26 cellular contexts compared by ENCODE assay signal in the genomic region with DNA sequence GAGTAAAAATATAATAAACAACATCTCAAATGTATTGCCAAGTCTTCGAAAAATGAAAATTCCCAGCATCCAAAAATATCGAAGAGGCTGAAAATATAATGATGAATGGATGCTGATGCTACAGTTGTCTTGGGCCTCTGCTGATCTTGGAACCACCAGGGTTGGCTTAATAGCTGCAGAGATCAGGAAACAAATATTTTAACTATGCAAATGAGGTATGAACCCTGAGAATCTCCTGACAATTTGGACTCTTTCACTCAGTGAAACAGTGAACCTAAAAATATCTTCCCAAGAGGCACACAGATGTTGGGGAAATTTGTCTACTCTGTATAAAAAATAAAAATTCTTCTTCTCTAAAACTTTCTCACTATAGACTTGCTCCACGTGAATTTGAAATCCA.
DNase-seq lines count a peak whose midpoint lies in the region; ATAC-seq and TF ChIP-seq lines count a peak whose summit lies in the region.
"Had no signal": no experiment of that assay in that cellular context is flagged by ENCODE, and none has a peak within 500 bp of the region (broad histone marks: within the 10 kb centered on the region; RNA-seq: fewer than 3 reads in every experiment).

No MANE protein-coding gene starts in this region.

- H3K27me3 ChIP-seq in SK-N-SH (ENCODE audit: insufficient read depth): no peaks in the 10 kb centered on the region

- peaks cover 12% of the 10 kb centered on the region; the same call in 1 of the 2 replicates for H3K9me3 ChIP-seq in SK-N-SH

- H3K9me2 ChIP-seq in SK-N-SH: no peaks in the 10 kb centered on the region

- TF ChIP-seq RAD21 in SK-N-SH (IDR thresholded peaks at IDR 0.05; ENCODE audit: low read length): no peak

- WGBS in SK-N-SH (ENCODE audit: low lambda C conversion rate): 77% methylated on average over 3 of the region's 3 CpGs

- H3K4me3 Mint-ChIP-seq in nephron: no peak overlapping the region
- H3K4me3 Mint-ChIP-seq: CD4-positive, alpha-beta memory T cell had no signal

- H3K36me3 ChIP-seq in SK-N-SH (replicated peaks in 1 of 2; ENCODE audit: control insufficient read depth in 1 of 2, insufficient read depth in 2 of 2, low read length in 1 of 2): no peaks in the 10 kb centered on the region

- no peak overlapping the region for H3K4me2 ChIP-seq in SK-N-SH

- no peaks in the 10 kb centered on the region for H3F3A ChIP-seq in SK-N-SH (replicated peaks; ENCODE audit: insufficient read depth)

- no peak for TF ChIP-seq EP300 in SK-N-SH (IDR thresholded peaks at IDR 0.05; ENCODE audit: borderline replicate concordance in 1 of 2, low read depth in 1 of 2, low read length in 1 of 2)

- TF ChIP-seq CTCF in SK-N-SH (IDR thresholded peaks at IDR 0.05): no peak
- TF ChIP-seq CTCF in nephron (IDR thresholded peaks at IDR 0.05; ENCODE audit: unreplicated experiment in 3 of 3): no peak

- H3K4me1 Mint-ChIP-seq in nephron: peaks cover 4% of the 10 kb centered on the region
- H3K4me1 Mint-ChIP-seq: CD4-positive, alpha-beta memory T cell had no signal

- H2AFZ ChIP-seq in SK-N-SH (ENCODE audit: low read depth): peak overlapping the region; percentile 45; the same call in 1 of the 2 replicates

- no peak overlapping the region for H3K9ac ChIP-seq in SK-N-SH

- DNase-seq in AG08395 (ENCODE audit: low spot score): peak; percentile 27
- peak; percentile 51 for DNase-seq in GM04503 (ENCODE audit: low read depth)
- no peak for DNase-seq in SK-N-SH
- no peak for DNase-seq in AML-193 (lab: John Stamatoyannopoulos, UW)
- DNase-seq: ACHN; C1 segment of cervical spinal cord; CD4-positive, alpha-beta memory T cell; COR-L47; DMS53; GDM1; GOT3; NCI-H1048; NCI-H1417; NCI-H1694; NCI-H2029 treated with DMSO at 0.1 percent for 48 hours; NCI-H446 treated with DMSO at 0.1 percent for 48 hours; NCI-H526 treated with DMSO at 0.1 percent for 48 hours; SHP77 had no signal

- H3K4me1 ChIP-seq in SK-N-SH (ENCODE audit: control insufficient read depth in 1 of 2, insufficient read depth in 2 of 2, low read depth in 1 of 2, low read length in 1 of 2): no peaks in the 10 kb centered on the region; a peak in 1 of 4 replicates

- H3K79me2 ChIP-seq in SK-N-SH (ENCODE audit: insufficient read depth): no peaks in the 10 kb centered on the region

- H3K27ac ChIP-seq in SK-N-SH (ENCODE audit: low read depth in 2 of 2, low read length in 1 of 2): no peak overlapping the region
- H3K27ac ChIP-seq: 22Rv1, HL-60, RWPE1 had no signal

- POLR2A ChIA-PET in SK-N-SH (lab: Yijun Ruan, JAX): no interaction called here

- CTCF ChIA-PET in SK-N-SH (lab: Yijun Ruan, JAX): no interaction called here

- H3K27me3 Mint-ChIP-seq in nephron (ENCODE audit: low read depth): no peaks in the 10 kb centered on the region

- H3K27ac Mint-ChIP-seq in nephron: peak overlapping the region in 2 of 3 experiments; percentile 43 to 70
- H3K27ac Mint-ChIP-seq: CD4-positive, alpha-beta memory T cell had no signal

- no peaks in the 10 kb centered on the region for H3K36me3 Mint-ChIP-seq in nephron (ENCODE audit: low read depth)
- H3K36me3 Mint-ChIP-seq: CD4-positive, alpha-beta memory T cell had no signal

- H3K4me3 ChIP-seq in SK-N-SH (ENCODE audit: low read depth in 2 of 2, low read length in 1 of 2): no peak overlapping the region

- H4K20me1 ChIP-seq in SK-N-SH (ENCODE audit: insufficient read depth): no peaks in the 10 kb centered on the region

- H3K9me3 Mint-ChIP-seq in nephron: peaks cover 13% of the 10 kb centered on the region

- no peak for ATAC-seq in HG02840 (IDR thresholded peaks at IDR 0.05; ENCODE audit: low FRiP score, unreplicated experiment)
- no peak for ATAC-seq in GM21619 (IDR thresholded peaks at IDR 0.05; ENCODE audit: unreplicated experiment)
- ATAC-seq: HCT116, Panc1 had no signal

TF ChIP-seq in SK-N-SH, 30 proteins besides CTCF, POLR2A, EP300 and RAD21:
- TF ChIP-seq TAF1 (IDR thresholded peaks at IDR 0.05; ENCODE audit: borderline replicate concordance, low read depth, low read length): no peak
- TF ChIP-seq TCF12 (IDR thresholded peaks at IDR 0.05): no peak
- TF ChIP-seq GATA2 (CRISPR knock-in tag; IDR thresholded peaks at IDR 0.05): no peak
- no peak for TF ChIP-seq ELF1 (IDR thresholded peaks at IDR 0.05)
- no peak for TF ChIP-seq CHD2 (IDR thresholded peaks at IDR 0.05; ENCODE audit: low read length, partially characterized antibody)
- no peak for TF ChIP-seq FOSL2 (IDR thresholded peaks at IDR 0.05; ENCODE audit: borderline replicate concordance, low read depth)
- no peak for TF ChIP-seq SIN3A (IDR thresholded peaks at IDR 0.05; ENCODE audit: borderline replicate concordance, low read depth, low read length)
- no peak for TF ChIP-seq JUND (IDR thresholded peaks at IDR 0.05)
- no peak for TF ChIP-seq YY1 (IDR thresholded peaks at IDR 0.05; ENCODE audit: low read depth)
- TF ChIP-seq NFIC (IDR thresholded peaks at IDR 0.05; ENCODE audit: borderline replicate concordance): no peak
- no peak for TF ChIP-seq NRF1 (IDR thresholded peaks at IDR 0.05; ENCODE audit: low read depth, low read length)
- TF ChIP-seq, protein P1, sequence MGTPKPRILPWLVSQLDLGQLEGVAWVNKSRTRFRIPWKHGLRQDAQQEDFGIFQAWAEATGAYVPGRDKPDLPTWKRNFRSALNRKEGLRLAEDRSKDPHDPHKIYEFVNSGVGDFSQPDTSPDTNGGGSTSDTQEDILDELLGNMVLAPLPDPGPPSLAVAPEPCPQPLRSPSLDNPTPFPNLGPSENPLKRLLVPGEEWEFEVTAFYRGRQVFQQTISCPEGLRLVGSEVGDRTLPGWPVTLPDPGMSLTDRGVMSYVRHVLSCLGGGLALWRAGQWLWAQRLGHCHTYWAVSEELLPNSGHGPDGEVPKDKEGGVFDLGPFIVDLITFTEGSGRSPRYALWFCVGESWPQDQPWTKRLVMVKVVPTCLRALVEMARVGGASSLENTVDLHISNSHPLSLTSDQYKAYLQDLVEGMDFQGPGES (IDR thresholded peaks at IDR 0.05; ENCODE audit: low read depth, low read length): no peak
- TF ChIP-seq TEAD4 (IDR thresholded peaks at IDR 0.05; ENCODE audit: borderline replicate concordance, insufficient read depth): no peak
- TF ChIP-seq, protein P2, sequence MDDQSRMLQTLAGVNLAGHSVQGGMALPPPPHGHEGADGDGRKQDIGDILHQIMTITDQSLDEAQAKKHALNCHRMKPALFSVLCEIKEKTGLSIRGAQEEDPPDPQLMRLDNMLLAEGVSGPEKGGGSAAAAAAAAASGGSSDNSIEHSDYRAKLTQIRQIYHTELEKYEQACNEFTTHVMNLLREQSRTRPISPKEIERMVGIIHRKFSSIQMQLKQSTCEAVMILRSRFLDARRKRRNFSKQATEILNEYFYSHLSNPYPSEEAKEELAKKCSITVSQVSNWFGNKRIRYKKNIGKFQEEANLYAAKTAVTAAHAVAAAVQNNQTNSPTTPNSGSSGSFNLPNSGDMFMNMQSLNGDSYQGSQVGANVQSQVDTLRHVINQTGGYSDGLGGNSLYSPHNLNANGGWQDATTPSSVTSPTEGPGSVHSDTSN (IDR thresholded peaks at IDR 0.05): no peak
- no peak for TF ChIP-seq MXI1 (IDR thresholded peaks at IDR 0.05; ENCODE audit: low read depth, low read length)
- TF ChIP-seq, protein P3, sequence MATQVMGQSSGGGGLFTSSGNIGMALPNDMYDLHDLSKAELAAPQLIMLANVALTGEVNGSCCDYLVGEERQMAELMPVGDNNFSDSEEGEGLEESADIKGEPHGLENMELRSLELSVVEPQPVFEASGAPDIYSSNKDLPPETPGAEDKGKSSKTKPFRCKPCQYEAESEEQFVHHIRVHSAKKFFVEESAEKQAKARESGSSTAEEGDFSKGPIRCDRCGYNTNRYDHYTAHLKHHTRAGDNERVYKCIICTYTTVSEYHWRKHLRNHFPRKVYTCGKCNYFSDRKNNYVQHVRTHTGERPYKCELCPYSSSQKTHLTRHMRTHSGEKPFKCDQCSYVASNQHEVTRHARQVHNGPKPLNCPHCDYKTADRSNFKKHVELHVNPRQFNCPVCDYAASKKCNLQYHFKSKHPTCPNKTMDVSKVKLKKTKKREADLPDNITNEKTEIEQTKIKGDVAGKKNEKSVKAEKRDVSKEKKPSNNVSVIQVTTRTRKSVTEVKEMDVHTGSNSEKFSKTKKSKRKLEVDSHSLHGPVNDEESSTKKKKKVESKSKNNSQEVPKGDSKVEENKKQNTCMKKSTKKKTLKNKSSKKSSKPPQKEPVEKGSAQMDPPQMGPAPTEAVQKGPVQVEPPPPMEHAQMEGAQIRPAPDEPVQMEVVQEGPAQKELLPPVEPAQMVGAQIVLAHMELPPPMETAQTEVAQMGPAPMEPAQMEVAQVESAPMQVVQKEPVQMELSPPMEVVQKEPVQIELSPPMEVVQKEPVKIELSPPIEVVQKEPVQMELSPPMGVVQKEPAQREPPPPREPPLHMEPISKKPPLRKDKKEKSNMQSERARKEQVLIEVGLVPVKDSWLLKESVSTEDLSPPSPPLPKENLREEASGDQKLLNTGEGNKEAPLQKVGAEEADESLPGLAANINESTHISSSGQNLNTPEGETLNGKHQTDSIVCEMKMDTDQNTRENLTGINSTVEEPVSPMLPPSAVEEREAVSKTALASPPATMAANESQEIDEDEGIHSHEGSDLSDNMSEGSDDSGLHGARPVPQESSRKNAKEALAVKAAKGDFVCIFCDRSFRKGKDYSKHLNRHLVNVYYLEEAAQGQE (IDR thresholded peaks at IDR 0.05; ENCODE audit: low read depth, low read length): no peak
- TF ChIP-seq FOXM1 (IDR thresholded peaks at IDR 0.05; ENCODE audit: low read depth): no peak
- no peak for TF ChIP-seq GABPA (IDR thresholded peaks at IDR 0.05; ENCODE audit: low read depth)

Comparison
In these comparisons a context has a peak if more than half of its experiments do, and no peak if none do; other contexts are left out.
1. DNase-seq: peak in AG08395 (single experiment) and GM04503 (single experiment); none in SK-N-SH (single experiment) and AML-193 (0 of 2).